ENCODE assay signal across 13 cellular contexts in the genomic region with DNA sequence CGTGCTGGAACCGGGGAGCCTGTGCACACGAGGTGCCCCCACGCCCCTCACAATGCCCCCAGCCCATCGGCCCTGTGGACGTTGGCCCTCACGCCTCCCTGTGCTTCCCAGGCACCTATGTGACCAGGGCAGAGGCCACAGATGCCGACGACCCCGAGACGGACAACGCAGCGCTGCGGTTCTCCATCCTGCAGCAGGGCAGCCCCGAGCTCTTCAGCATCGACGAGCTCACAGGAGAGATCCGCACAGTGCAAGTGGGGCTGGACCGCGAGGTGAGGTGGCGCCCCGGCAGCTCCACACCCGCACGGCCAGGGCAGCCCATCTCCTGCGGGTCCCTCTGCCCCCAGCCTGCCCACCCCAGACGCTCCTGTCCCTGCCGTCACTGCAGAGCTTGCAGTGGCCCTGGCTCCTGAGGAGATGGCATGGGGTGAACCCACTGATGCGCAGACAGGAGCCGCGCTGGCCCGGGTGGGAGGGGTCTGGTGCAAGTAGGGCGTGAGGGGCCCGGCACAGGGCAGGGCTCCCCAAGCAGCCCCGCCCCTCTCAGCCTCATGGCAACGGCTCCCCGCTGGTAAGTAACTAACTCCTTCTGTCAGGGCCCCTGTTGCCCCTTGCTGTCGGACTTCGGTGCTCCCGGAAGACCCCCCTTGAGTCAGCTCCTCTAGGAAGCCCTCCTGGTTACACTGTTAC. TPM values are rescaled to one million over a fixed set of nuclear protein-coding genes. Genes with fewer than 3 reads are reported as not detected.
A peak's percentile ranks its signal among the peaks of the same experiment; 100 is the strongest.
DNase-seq lines count a peak whose midpoint lies in the region; ATAC-seq and TF ChIP-seq lines count a peak whose summit lies in the region.
"Had no signal": no experiment of that assay in that cellular context is flagged by ENCODE, and none has a peak within 500 bp of the region (broad histone marks: within the 10 kb centered on the region; RNA-seq: fewer than 3 reads in every experiment).

No MANE protein-coding gene starts in this region.

- TF ChIP-seq POLR2A in lower leg skin (IDR thresholded peaks at IDR 0.05) = no peak

- H3K36me3 Mint-ChIP-seq in activated T-helper 2 cell treated with anti-CD3 and anti-CD28 coated beads, Interferon-gamma antibody, Interleukin-2, Interleukin-4, amounts not matched to agents 10 μg/mL and 5 μg/mL and 100 μg/mL, durations not matched to agents 14 hours and 24 hours and 36 hours (ENCODE audit: low read depth) = no peaks in the 10 kb centered on the region
- no peaks in the 10 kb centered on the region for H3K36me3 Mint-ChIP-seq in naive thymus-derived CD8-positive, alpha-beta T cell

- 11% methylated on average over 14 of the region's 39 CpGs for WGBS in SK-N-SH (ENCODE audit: low lambda C conversion rate)
- 39 to 44% methylated on average over 27 to 39 of the region's 39 CpGs for WGBS in GM23248 (ENCODE audit: low coverage in 1 of 2, low lambda C conversion rate in 2 of 2, missing lambda C conversion rate in 2 of 2), 2 experiments
- WGBS in lower leg skin, 2 donors = 66 to 72% methylated on average over 13 to 39 of the region's 39 CpGs

- POLR2A ChIA-PET in SK-N-SH (lab: Yijun Ruan, JAX) = no interaction called here
- POLR2A ChIA-PET in naive thymus-derived CD8-positive, alpha-beta T cell (lab: Charles Lee) = no interaction called here

- H3K36me3 ChIP-seq in SK-N-SH (replicated peaks in 1 of 2; ENCODE audit: control insufficient read depth in 1 of 2, insufficient read depth in 2 of 2, low read length in 1 of 2) = no peaks in the 10 kb centered on the region
- H3K36me3 ChIP-seq in GM23248 (ENCODE audit: low read depth) = no peaks in the 10 kb centered on the region

- H3K9ac ChIP-seq in SK-N-SH (no peak overlapping the region), GM23248 (no peak overlapping the region)

- H3K4me1 ChIP-seq in SK-N-SH (ENCODE audit: control insufficient read depth in 1 of 2, insufficient read depth in 2 of 2, low read depth in 1 of 2, low read length in 1 of 2) (no peaks in the 10 kb centered on the region), GM23248 (ENCODE audit: insufficient read depth) (no peaks in the 10 kb centered on the region)
- H3K4me1 ChIP-seq: testis had no signal

- TF ChIP-seq CTCF in SK-N-SH (IDR thresholded peaks at IDR 0.05) (no peak), lower leg skin (IDR thresholded peaks at IDR 0.05) (no peak)

- H3K9me2 ChIP-seq in SK-N-SH (no peaks in the 10 kb centered on the region), GM23248 (ENCODE audit: insufficient read depth) (no peaks in the 10 kb centered on the region)

- no peaks in the 10 kb centered on the region for H3K9me3 Mint-ChIP-seq in activated T-helper 2 cell treated with anti-CD3 and anti-CD28 coated beads, Interferon-gamma antibody, Interleukin-2, Interleukin-4, amounts not matched to agents 10 μg/mL and 5 μg/mL and 100 μg/mL, durations not matched to agents 14 hours and 24 hours and 36 hours
- H3K9me3 Mint-ChIP-seq in naive thymus-derived CD8-positive, alpha-beta T cell = peaks cover 0 to 2% (median 0%) of the 10 kb centered on the region in 9 donors

- H3K4me3 Mint-ChIP-seq in activated T-helper 2 cell treated with anti-CD3 and anti-CD28 coated beads, Interferon-gamma antibody, Interleukin-2, Interleukin-4, amounts not matched to agents 10 μg/mL and 5 μg/mL and 100 μg/mL, durations not matched to agents 14 hours and 24 hours and 36 hours (ENCODE audit: low read depth) = no peak overlapping the region
- no peak overlapping the region for H3K4me3 Mint-ChIP-seq in naive thymus-derived CD8-positive, alpha-beta T cell

- peak; percentile 16 for ATAC-seq in SK-N-SH treated with all-trans-retinoic acid at 6 μM for 48 hours
- ATAC-seq in naive thymus-derived CD8-positive, alpha-beta T cell = peak; percentile 36 to 60
- ATAC-seq in GM19035 (IDR thresholded peaks at IDR 0.05; ENCODE audit: unreplicated experiment) = no peak
- ATAC-seq in HG03139 (IDR thresholded peaks at IDR 0.05; ENCODE audit: unreplicated experiment) = no peak
- ATAC-seq: left lobe of liver had no signal

- intact Hi-C loops in activated T-helper 2 cell treated with anti-CD3 and anti-CD28 coated beads, Interferon-gamma antibody, Interleukin-2, Interleukin-4, amounts not matched to agents 10 μg/mL and 5 μg/mL and 100 μg/mL, durations not matched to agents 14 hours and 24 hours and 36 hours (cut with micrococcal nuclease) = no loop called here
- intact Hi-C loops in lower leg skin (cut with DNase I; ENCODE audit: low total_unique reads) = no loop called here

- no peak for TF ChIP-seq EP300 in SK-N-SH (IDR thresholded peaks at IDR 0.05; ENCODE audit: borderline replicate concordance in 1 of 2, low read depth in 1 of 2, low read length in 1 of 2)

- DNase-seq in SK-N-SH (no peak), GM23248 (peak; percentile 44), lower leg skin (ENCODE audit: low spot score in 2 of 2) (no peak)
- DNase-seq in activated T-helper 2 cell treated with anti-CD3 and anti-CD28 coated beads, Interferon-gamma antibody, Interleukin-2, Interleukin-4, amounts not matched to agents 10 μg/mL and 5 μg/mL and 100 μg/mL, durations not matched to agents 14 hours and 24 hours and 36 hours (ENCODE audit: low spot score) = peak; percentile 53
- peak in 5 of 10 donors; percentile 52 to 75 (median 60) for DNase-seq in naive thymus-derived CD8-positive, alpha-beta T cell
- DNase-seq: dermis blood vessel endothelial cell; NCI-H2029; stimulated activated CD4-positive, alpha-beta T cell treated with anti-CD3 and anti-CD28 coated beads, Interleukin-15, amount 100 ng/mL, for 24 hours; testis had no signal

- no peak overlapping the region for H3K27ac Mint-ChIP-seq in activated T-helper 2 cell treated with anti-CD3 and anti-CD28 coated beads, Interferon-gamma antibody, Interleukin-2, Interleukin-4, amounts not matched to agents 10 μg/mL and 5 μg/mL and 100 μg/mL, durations not matched to agents 14 hours and 24 hours and 36 hours
- peak overlapping the region in 1 of 10 donors; percentile 74 for H3K27ac Mint-ChIP-seq in naive thymus-derived CD8-positive, alpha-beta T cell

- CTCF ChIA-PET in SK-N-SH (lab: Yijun Ruan, JAX) = interaction anchor here (0.6 to 1.7 kb wide), 6 partner anchors 16 to 430 kb away, joined by 3 to 4 read pairs (median 3); partner anchors contain the start of genes GALNS and TRAPPC2L

- H3K4me2 ChIP-seq in SK-N-SH (no peak overlapping the region), GM23248 (ENCODE audit: unreplicated experiment) (no peak overlapping the region)

- H3K4me3 ChIP-seq in SK-N-SH (ENCODE audit: low read depth in 2 of 2, low read length in 1 of 2) (no peak overlapping the region), GM23248 (no peak overlapping the region), lower leg skin (ENCODE audit: low read depth, poor library complexity, severe bottlenecking) (no peak overlapping the region)
- H3K4me3 ChIP-seq: testis had no signal

- H3K27me3 ChIP-seq in SK-N-SH (ENCODE audit: insufficient read depth) (peaks cover 53% of the 10 kb centered on the region), GM23248 (replicated peaks; ENCODE audit: insufficient read depth) (peaks cover 10% of the 10 kb centered on the region; the same call in 1 of the 2 replicates)
- H3K27me3 ChIP-seq: testis had no signal

- no peaks in the 10 kb centered on the region for H3K79me2 ChIP-seq in SK-N-SH (ENCODE audit: insufficient read depth)
- no peaks in the 10 kb centered on the region for H3K79me2 ChIP-seq in GM23248 (ENCODE audit: insufficient read depth)

- in situ Hi-C loops in GM23248 (cut with MboI) = no loop called here

- H2AFZ ChIP-seq in SK-N-SH (ENCODE audit: low read depth) = no peak overlapping the region
- H2AFZ ChIP-seq in GM23248 = no peak overlapping the region

- H4K20me1 ChIP-seq in SK-N-SH (ENCODE audit: insufficient read depth) (peaks cover 10% of the 10 kb centered on the region; the same call in 1 of the 2 replicates), GM23248 (ENCODE audit: insufficient read depth) (no peaks in the 10 kb centered on the region)

- H3F3A ChIP-seq in SK-N-SH (replicated peaks; ENCODE audit: insufficient read depth) (peaks cover 19% of the 10 kb centered on the region), GM23248 (ENCODE audit: insufficient read depth) (peaks cover 13% of the 10 kb centered on the region; the same call in 1 of the 2 replicates)

- TF ChIP-seq RAD21 in SK-N-SH (IDR thresholded peaks at IDR 0.05; ENCODE audit: low read length) = no peak

- no peaks in the 10 kb centered on the region for H3K4me1 Mint-ChIP-seq in activated T-helper 2 cell treated with anti-CD3 and anti-CD28 coated beads, Interferon-gamma antibody, Interleukin-2, Interleukin-4, amounts not matched to agents 10 μg/mL and 5 μg/mL and 100 μg/mL, durations not matched to agents 14 hours and 24 hours and 36 hours (ENCODE audit: low read depth)
- peaks cover 4 to 12% (median 7%) of the 10 kb centered on the region in 4 donors for H3K4me1 Mint-ChIP-seq in naive thymus-derived CD8-positive, alpha-beta T cell

- H3K9me3 ChIP-seq in SK-N-SH (no peaks in the 10 kb centered on the region), GM23248 (ENCODE audit: low read depth) (no peaks in the 10 kb centered on the region)
- H3K9me3 ChIP-seq: testis had no signal

- H3K27me3 Mint-ChIP-seq in activated T-helper 2 cell treated with anti-CD3 and anti-CD28 coated beads, Interferon-gamma antibody, Interleukin-2, Interleukin-4, amounts not matched to agents 10 μg/mL and 5 μg/mL and 100 μg/mL, durations not matched to agents 14 hours and 24 hours and 36 hours (ENCODE audit: low read depth) = no peaks in the 10 kb centered on the region
- H3K27me3 Mint-ChIP-seq in naive thymus-derived CD8-positive, alpha-beta T cell = no peaks in the 10 kb centered on the region

- H3K27ac ChIP-seq in SK-N-SH (ENCODE audit: low read depth in 2 of 2, low read length in 1 of 2) (no peak overlapping the region), GM23248 (no peak overlapping the region)
- H3K27ac ChIP-seq: testis had no signal

RNA-seq across cellular contexts. Expression of gene CDH15, which starts 13.7 kb away (rescaled TPM):
- polyA plus RNA-seq in SK-N-SH (2012; rRNA removed) = 0.03 and 0.08 TPM in 2 replicates
- 0.03 and 0.04 TPM in 2 replicates for polyA plus RNA-seq in SK-N-SH (2012; cell fraction: cytosol; rRNA removed)
- 0.07 and 0.23 TPM in 2 replicates for polyA plus RNA-seq in SK-N-SH (2012; cell fraction: nucleus; rRNA removed)
- total RNA-seq in GM23248 (2014; rRNA removed; shearing (Covaris generic)) = not detected in 2 replicates
- 0.06 TPM in 2 replicates for polyA plus RNA-seq in GM23248 (2016; fragmentation: Nextera tagmentation; extraction: Ambion mirVana)
- total RNA-seq in activated T-helper 2 cell treated with anti-CD3 and anti-CD28 coated beads, Interferon-gamma antibody, Interleukin-2, Interleukin-4, amounts not matched to agents 10 μg/mL and 5 μg/mL and 100 μg/mL, durations not matched to agents 14 hours and 24 hours and 36 hours = not detected in 2 replicates
- not detected for total RNA-seq in naive thymus-derived CD8-positive, alpha-beta T cell
- polyA plus RNA-seq in naive thymus-derived CD8-positive, alpha-beta T cell = not detected
- not detected for total RNA-seq in lower leg skin
- total RNA-seq: dermis blood vessel endothelial cell had no signal

RNA-seq across cellular contexts. Expression of gene SLC22A31, which starts 15.1 kb away (rescaled TPM):
- polyA plus RNA-seq in SK-N-SH (2012; rRNA removed) (0.07 and 0.16 TPM in 2 replicates), GM23248 (2016; fragmentation: Nextera tagmentation; extraction: Ambion mirVana) (not detected in 2 replicates)
- polyA plus RNA-seq in SK-N-SH (2012; cell fraction: cytosol; rRNA removed) = 0.04 TPM in 1 of 2 replicates, not detected in the other
- polyA plus RNA-seq in SK-N-SH (2012; cell fraction: nucleus; rRNA removed) = 1.5 and 2.3 TPM in 2 replicates
- total RNA-seq in GM23248 (2014; rRNA removed; shearing (Covaris generic)) = not detected in 2 replicates
- total RNA-seq in activated T-helper 2 cell treated with anti-CD3 and anti-CD28 coated beads, Interferon-gamma antibody, Interleukin-2, Interleukin-4, amounts not matched to agents 10 μg/mL and 5 μg/mL and 100 μg/mL, durations not matched to agents 14 hours and 24 hours and 36 hours = 0.71 and 1.1 TPM in 2 replicates
- not detected for total RNA-seq in naive thymus-derived CD8-positive, alpha-beta T cell
- polyA plus RNA-seq in naive thymus-derived CD8-positive, alpha-beta T cell = not detected
- total RNA-seq in lower leg skin = 1 to 10 TPM in 3 of 4 donors, under 1 TPM in 1; 0.97 to 2.2 (median 1.7) TPM
- total RNA-seq: dermis blood vessel endothelial cell had no signal

RNA-seq across cellular contexts. Expression of gene ZNF778, which starts 32.3 kb away (rescaled TPM):
- 6.2 and 10.8 TPM in 2 replicates for polyA plus RNA-seq in SK-N-SH (2012; rRNA removed)
- polyA plus RNA-seq in SK-N-SH (2012; cell fraction: cytosol; rRNA removed) = 3.4 and 4.1 TPM in 2 replicates
- 8.1 and 10.9 TPM in 2 replicates for polyA plus RNA-seq in SK-N-SH (2012; cell fraction: nucleus; rRNA removed)
- total RNA-seq in GM23248 (2014; rRNA removed; shearing (Covaris generic)) = 3.6 and 16.6 TPM in 2 replicates
- polyA plus RNA-seq in GM23248 (2016; fragmentation: Nextera tagmentation; extraction: Ambion mirVana) = 3.0 and 4.0 TPM in 2 replicates
- total RNA-seq in activated T-helper 2 cell treated with anti-CD3 and anti-CD28 coated beads, Interferon-gamma antibody, Interleukin-2, Interleukin-4, amounts not matched to agents 10 μg/mL and 5 μg/mL and 100 μg/mL, durations not matched to agents 14 hours and 24 hours and 36 hours = 5.6 and 7.7 TPM in 2 replicates
- total RNA-seq in naive thymus-derived CD8-positive, alpha-beta T cell = 10 to 100 TPM in 1 of 2 experiments, 1 to 10 TPM in 1; 8.7 to 11.0 TPM
- polyA plus RNA-seq in naive thymus-derived CD8-positive, alpha-beta T cell = 1 to 10 TPM; 2.0 to 5.5 (median 2.9) TPM
- 10 to 100 TPM; 10.9 to 34.8 (median 18.1) TPM for total RNA-seq in lower leg skin

Comparison
In these comparisons a context has a peak if more than half of its experiments do, and no peak if none do; other contexts are left out.
1. ATAC-seq: peak in SK-N-SH treated with all-trans-retinoic acid at 6 μM for 48 hours (single experiment) and naive thymus-derived CD8-positive, alpha-beta T cell (2 of 2); none in GM19035 (single experiment) and HG03139 (single experiment).
2. DNase-seq: peak in GM23248 (single experiment) and activated T-helper 2 cell treated with anti-CD3 and anti-CD28 coated beads, Interferon-gamma antibody, Interleukin-2, Interleukin-4, amounts not matched to agents 10 μg/mL and 5 μg/mL and 100 μg/mL, durations not matched to agents 14 hours and 24 hours and 36 hours (single experiment); none in SK-N-SH (single experiment) and lower leg skin (0 of 2).